19 cellular contexts compared by ENCODE assay signal in genomic region chr13:52061587-52061986, GRCh38. TPM values are rescaled to one million over a fixed set of nuclear protein-coding genes. Genes with fewer than 3 reads are reported as not detected.
DNase-seq lines count a peak whose midpoint lies in the region; ATAC-seq, FAIRE-seq and TF ChIP-seq lines count a peak whose summit lies in the region.
"Had no signal": no experiment of that assay in that cellular context is flagged by ENCODE, and none has a peak within 500 bp of the region (broad histone marks: within the 10 kb centered on the region; RNA-seq: fewer than 3 reads in every experiment).

No MANE protein-coding gene starts in this region.

- H3K27me3 ChIP-seq in breast epithelium (no peaks in the 10 kb centered on the region), bronchial epithelial cell (ENCODE audit: control insufficient read depth, insufficient read depth, low read length) (no peaks in the 10 kb centered on the region), skeletal muscle satellite cell (ENCODE audit: control insufficient read depth, insufficient read depth, low read length) (no peaks in the 10 kb centered on the region)
- H3K27me3 ChIP-seq: tibial nerve had no signal

- H3K36me3 ChIP-seq in breast epithelium: no peaks in the 10 kb centered on the region
- H3K36me3 ChIP-seq in bronchial epithelial cell (ENCODE audit: control insufficient read depth, insufficient read depth, low read length): no peaks in the 10 kb centered on the region
- H3K36me3 ChIP-seq in skeletal muscle satellite cell (ENCODE audit: insufficient read depth, low read length): no peaks in the 10 kb centered on the region
- H3K36me3 ChIP-seq: tibial nerve had no signal

- no peak overlapping the region for H3K9ac ChIP-seq in skeletal muscle satellite cell (ENCODE audit: low read depth, low read length)

- peak overlapping the region in 1 of 2 donors; percentile 22 for H3K27ac ChIP-seq in breast epithelium
- H3K27ac ChIP-seq: tibial nerve had no signal

- ATAC-seq in left cardiac atrium (peak; percentile 40 to 72), HG02938 (IDR thresholded peaks at IDR 0.05; ENCODE audit: unreplicated experiment) (no peak)
- ATAC-seq: activated CD4-positive, alpha-beta T cell treated with anti-CD3 and anti-CD28 coated beads for 36 hours; natural killer cell treated with Interleukin-12 subunit alpha and Interleukin-12 subunit beta and Interleukin-15 and Interleukin-18, amount 100 ng/mL, for 72 hours; stimulated activated naive B cell treated with anti-CD40 and anti-IgM and Interleukin-4, amounts not matched to agents 10 μg/mL and 1 μg/mL and 100 μg/mL, for 72 hours had no signal

- H3K9me3 Mint-ChIP-seq in MCF 10A (ENCODE audit: unreplicated experiment): no peaks in the 10 kb centered on the region
- H3K9me3 Mint-ChIP-seq: memory B cell; natural killer cell treated with Interleukin-12 subunit alpha and Interleukin-12 subunit beta and Interleukin-15 and Interleukin-18, amount 100 ng/mL, for 72 hours had no signal

- H3K4me1 ChIP-seq in breast epithelium (no peaks in the 10 kb centered on the region), skeletal muscle satellite cell (ENCODE audit: control insufficient read depth, insufficient read depth, low read length) (no peaks in the 10 kb centered on the region)
- H3K4me1 ChIP-seq: tibial nerve had no signal

- intact Hi-C loops in MCF 10A (cut with micrococcal nuclease) (no loop called here), breast epithelium (cut with DNase I; ENCODE audit: low total_unique reads) (no loop called here), left cardiac atrium (cut with DNase I) (no loop called here)

- no peak for TF ChIP-seq CTCF in MCF 10A (IDR thresholded peaks at IDR 0.05; ENCODE audit: unreplicated experiment)
- no peak for TF ChIP-seq CTCF in breast epithelium (IDR thresholded peaks at IDR 0.05)
- no peak for TF ChIP-seq CTCF in bronchial epithelial cell (IDR thresholded peaks at IDR 0.05; ENCODE audit: insufficient read depth, low read length, severe bottlenecking)

- H3K4me3 Mint-ChIP-seq in MCF 10A (ENCODE audit: unreplicated experiment): no peak overlapping the region
- H3K4me3 Mint-ChIP-seq: activated CD4-positive, alpha-beta T cell treated with anti-CD3 and anti-CD28 coated beads for 36 hours; CD4-positive, CD25-positive, alpha-beta regulatory T cell; memory B cell; natural killer cell treated with Interleukin-12 subunit alpha and Interleukin-12 subunit beta and Interleukin-15 and Interleukin-18, amount 100 ng/mL, for 72 hours; stimulated activated naive B cell treated with anti-CD40 and anti-IgM and Interleukin-4, amounts not matched to agents 10 μg/mL and 1 μg/mL and 100 μg/mL, for 72 hours had no signal

- no peak for TF ChIP-seq POLR2A in breast epithelium (IDR thresholded peaks at IDR 0.05)

- H3K4me3 ChIP-seq in breast epithelium: peak overlapping the region in 1 of 3 donors; percentile 15
- H3K4me3 ChIP-seq in bronchial epithelial cell (ENCODE audit: low read depth, low read length): no peak overlapping the region
- no peak overlapping the region for H3K4me3 ChIP-seq in skeletal muscle satellite cell (ENCODE audit: low read length)
- H3K4me3 ChIP-seq: tibial nerve had no signal

- peak overlapping the region; percentile 19 for H3K4me2 ChIP-seq in skeletal muscle satellite cell (ENCODE audit: low read length)

- peak overlapping the region; percentile 26 for H3K27ac Mint-ChIP-seq in MCF 10A (ENCODE audit: low read depth, unreplicated experiment)
- H3K27ac Mint-ChIP-seq: activated CD4-positive, alpha-beta T cell treated with anti-CD3 and anti-CD28 coated beads for 36 hours; CD4-positive, CD25-positive, alpha-beta regulatory T cell; memory B cell; natural killer cell treated with Interleukin-12 subunit alpha and Interleukin-12 subunit beta and Interleukin-15 and Interleukin-18, amount 100 ng/mL, for 72 hours; progenitor cell of endocrine pancreas; stimulated activated naive B cell treated with anti-CD40 and anti-IgM and Interleukin-4, amounts not matched to agents 10 μg/mL and 1 μg/mL and 100 μg/mL, for 72 hours had no signal

- no TSS peak for BruUV-seq in MCF 10A (replicated peaks; lab: Mats Ljungman, UMichigan)

- no peak for DNase-seq in MCF 10A (ENCODE audit: unreplicated experiment)
- DNase-seq in breast epithelium (ENCODE audit: low spot score in 2 of 2): no peak
- DNase-seq in bronchial epithelial cell (ENCODE audit: low read depth): peak; percentile 31
- no peak for DNase-seq in left cardiac atrium
- DNase-seq in NCI-H1436 (lab: John Stamatoyannopoulos, UW): no peak
- DNase-seq in globus pallidus (ENCODE audit: low spot score): no peak
- DNase-seq: 8988T; activated CD4-positive, alpha-beta T cell treated with anti-CD3 and anti-CD28 coated beads for 36 hours; CD4-positive, CD25-positive, alpha-beta regulatory T cell; NCI-H1417; stimulated activated CD4-positive, alpha-beta T cell treated with anti-CD3 and anti-CD28 coated beads, Interleukin-15, amount 100 ng/mL, for 24 hours; stimulated activated naive B cell treated with anti-CD40 and anti-IgM and Interleukin-4, amounts not matched to agents 10 μg/mL and 1 μg/mL and 100 μg/mL, for 72 hours had no signal

- peaks cover 8 to 12% of the 10 kb centered on the region in 2 donors for H3K9me3 ChIP-seq in breast epithelium
- H3K9me3 ChIP-seq in skeletal muscle satellite cell (replicated peaks; ENCODE audit: low read length): no peaks in the 10 kb centered on the region

- no peak for FAIRE-seq in bronchial epithelial cell (lab: Jason Lieb, UNC)
- FAIRE-seq: colon had no signal

- no peaks in the 10 kb centered on the region for H3K4me1 Mint-ChIP-seq in MCF 10A (ENCODE audit: insufficient read depth, unreplicated experiment)
- H3K4me1 Mint-ChIP-seq: activated CD4-positive, alpha-beta T cell treated with anti-CD3 and anti-CD28 coated beads for 36 hours; CD4-positive, CD25-positive, alpha-beta regulatory T cell; memory B cell; stimulated activated naive B cell treated with anti-CD40 and anti-IgM and Interleukin-4, amounts not matched to agents 10 μg/mL and 1 μg/mL and 100 μg/mL, for 72 hours had no signal

- no peaks in the 10 kb centered on the region for H3K36me3 Mint-ChIP-seq in MCF 10A (ENCODE audit: insufficient read depth, unreplicated experiment)
- H3K36me3 Mint-ChIP-seq: CD4-positive, CD25-positive, alpha-beta regulatory T cell had no signal

- no peaks in the 10 kb centered on the region for H3K27me3 Mint-ChIP-seq in MCF 10A (ENCODE audit: insufficient read depth, unreplicated experiment)
- H3K27me3 Mint-ChIP-seq: activated CD4-positive, alpha-beta T cell treated with anti-CD3 and anti-CD28 coated beads for 36 hours; memory B cell; natural killer cell treated with Interleukin-12 subunit alpha and Interleukin-12 subunit beta and Interleukin-15 and Interleukin-18, amount 100 ng/mL, for 72 hours; progenitor cell of endocrine pancreas had no signal

- POLR2A ChIA-PET in MCF 10A (lab: Yijun Ruan, JAX): interaction anchor here (0.8 to 1.2 kb wide), 3 partner anchors 11 to 65 kb away, joined by 3 to 4 read pairs (median 3); no protein-coding TSS in a partner anchor

- CTCF ChIA-PET in MCF 10A (lab: Yijun Ruan, JAX): interaction anchor here (0.6 kb wide), 1 partner anchor 282 kb away, joined by 3 read pairs; no protein-coding TSS in a partner anchor

RNA-seq across cellular contexts. Expression of gene UTP14C, which starts 37.1 kb away (rescaled TPM):
- total RNA-seq in MCF 10A (2022): 14.6 and 17.9 TPM in 2 replicates
- total RNA-seq in breast epithelium: 10 to 100 TPM; 17.3 to 22.2 (median 20.3) TPM
- 10.6 and 10.8 TPM in 2 replicates for total RNA-seq in bronchial epithelial cell
- total RNA-seq in left cardiac atrium: 10 to 100 TPM; 13.9 to 14.9 TPM
- total RNA-seq in skeletal muscle satellite cell (2012; rRNA removed): 7.9 and 8.9 TPM in 2 replicates

RNA-seq across cellular contexts. Expression of gene ALG11, which starts 49.4 kb away (rescaled TPM):
- total RNA-seq in MCF 10A (2022) (33.3 and 39.3 TPM in 2 replicates), breast epithelium (10 to 100 TPM; 25.6 to 29.0 (median 28.1) TPM), bronchial epithelial cell (17.5 and 24.5 TPM in 2 replicates), left cardiac atrium (10 to 100 TPM; 24.9 to 28.9 TPM)
- 14.4 and 15.5 TPM in 2 replicates for total RNA-seq in skeletal muscle satellite cell (2012; rRNA removed)

RNA-seq across cellular contexts. Expression of gene ATP7B, which starts 50.3 kb away (rescaled TPM):
- total RNA-seq in MCF 10A (2022) (3.2 and 5.3 TPM in 2 replicates), breast epithelium (1 to 10 TPM; 6.9 to 9.2 (median 7.2) TPM), bronchial epithelial cell (3.9 and 8.7 TPM in 2 replicates), left cardiac atrium (1 to 10 TPM; 4.7 to 5.9 TPM)
- total RNA-seq in skeletal muscle satellite cell (2012; rRNA removed): 1.5 and 5.6 TPM in 2 replicates
